Comparison of ENCODE assay signal across 8 cellular contexts in the genomic region with DNA sequence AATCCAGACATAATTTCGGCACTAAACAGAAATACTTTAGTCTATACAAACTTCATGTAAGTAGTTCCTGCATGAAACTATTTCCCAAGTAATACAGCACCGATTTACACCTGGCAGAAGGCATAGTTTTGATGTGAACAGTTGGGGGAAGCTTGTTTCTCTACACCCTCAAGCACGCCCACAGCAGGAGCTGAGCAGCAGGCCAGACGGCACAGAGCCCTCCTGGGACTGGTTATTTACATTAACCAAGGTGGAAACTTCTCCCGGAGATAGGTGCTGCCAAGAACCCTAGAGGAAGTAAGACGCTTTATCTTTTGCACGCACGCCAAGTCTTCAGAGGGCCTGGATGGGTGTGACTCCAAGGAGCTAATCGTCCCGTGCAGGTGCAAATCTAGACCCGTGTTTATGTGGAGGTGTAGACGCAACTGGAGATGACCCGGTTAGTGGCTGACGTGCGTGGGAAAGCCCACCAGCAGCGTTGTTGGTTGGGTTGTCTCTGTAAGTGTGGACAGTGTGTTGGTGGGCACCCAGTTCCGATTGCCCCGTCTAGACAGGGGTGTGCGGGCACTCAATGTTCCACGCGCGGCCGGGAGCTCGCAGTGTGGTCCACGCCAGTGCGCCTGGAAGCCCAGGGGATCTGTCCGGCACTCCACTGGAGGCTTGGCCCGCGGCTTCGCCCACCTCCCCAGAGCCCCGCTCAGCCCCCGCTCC. TPM values are rescaled to one million over a fixed set of nuclear protein-coding genes. Genes with fewer than 3 reads are reported as not detected.
A peak's percentile ranks its signal among the peaks of the same experiment; 100 is the strongest.
DNase-seq lines count a peak whose midpoint lies in the region; TF ChIP-seq lines count a peak whose summit lies in the region.

No MANE protein-coding gene starts in this region.

- H3K27me3 ChIP-seq in H9 (ENCODE audit: insufficient read depth, low read length) (no peaks in the 10 kb centered on the region), MM.1S (replicated peaks; ENCODE audit: insufficient read depth, low read length) (no peaks in the 10 kb centered on the region), iPS DF 6.9 (ENCODE audit: control insufficient read depth, insufficient read depth, low read length) (no peaks in the 10 kb centered on the region), sigmoid colon (no peaks in the 10 kb centered on the region)

- peak overlapping the region; percentile 78 for H3K4me2 ChIP-seq in H9 (ENCODE audit: insufficient read depth, insufficient read length, low read length)
- H3K4me2 ChIP-seq in MM.1S (ENCODE audit: low read depth, low read length), result peak overlapping the region; percentile 88

- H4K20me1 ChIP-seq in H9 (ENCODE audit: control insufficient read depth, insufficient read depth, insufficient read length) (no peaks in the 10 kb centered on the region), MM.1S (ENCODE audit: insufficient read depth, low read length) (no peaks in the 10 kb centered on the region)

- no peaks in the 10 kb centered on the region for H3K9me3 Mint-ChIP-seq in H9

- H3K79me1 ChIP-seq in H9 (ENCODE audit: insufficient read depth, low read depth, low read length, poor library complexity, severe bottlenecking), result no peaks in the 10 kb centered on the region

- H2BK15ac ChIP-seq in H9 (ENCODE audit: low read depth, low read length), result no peak overlapping the region

- no peak overlapping the region for H3K9ac ChIP-seq in H9 (ENCODE audit: extremely low read depth, insufficient read length, low read length)
- peak overlapping the region; percentile 66 for H3K9ac ChIP-seq in MM.1S (ENCODE audit: low read length)

- peaks cover 10% of the 10 kb centered on the region for H3K23me2 ChIP-seq in H9 (ENCODE audit: insufficient read length, low read depth, low read length, poor library complexity, severe bottlenecking)

- no peak overlapping the region for H2AK5ac ChIP-seq in H9 (ENCODE audit: insufficient read length, low read length)

- H3F3A ChIP-seq in MM.1S (ENCODE audit: insufficient read depth, low read length), result peaks cover 4% of the 10 kb centered on the region; the same call in 1 of the 2 replicates

- no peak overlapping the region for H4K91ac ChIP-seq in H9 (ENCODE audit: insufficient read length, low read depth, low read length)

- intact Hi-C loops in sigmoid colon (cut with DNase I), result loop anchor here (2.0 to 5.0 kb wide), 4 partner anchors 55 to 471 kb away; a partner anchor contains a TSS

- H3K9me2 ChIP-seq in MM.1S (replicated peaks; ENCODE audit: insufficient read depth, low read length), result no peaks in the 10 kb centered on the region

- H3K9me3 ChIP-seq in H9 (ENCODE audit: control insufficient read depth, low read depth, low read length) (no peaks in the 10 kb centered on the region), MM.1S (replicated peaks; ENCODE audit: insufficient read depth, low read length) (no peaks in the 10 kb centered on the region), iPS DF 6.9 (ENCODE audit: control insufficient read depth, insufficient read depth, low read length) (no peaks in the 10 kb centered on the region), sigmoid colon (no peaks in the 10 kb centered on the region)

- no peaks in the 10 kb centered on the region for H3K36me3 Mint-ChIP-seq in H9 (ENCODE audit: insufficient read depth in 1 of 3, low read depth in 3 of 3)

- no peak overlapping the region for H2AFZ ChIP-seq in H9 (ENCODE audit: low read length)
- peak overlapping the region; percentile 89 for H2AFZ ChIP-seq in MM.1S (ENCODE audit: low read length)

- peaks cover 28 to 32% of the 10 kb centered on the region in 2 experiments for H3K4me1 Mint-ChIP-seq in H9

- no peak overlapping the region for H3K4ac ChIP-seq in H9 (ENCODE audit: low read depth, low read length)

- H3K4me3 ChIP-seq in MM.1S (ENCODE audit: low read length) (peak overlapping the region; percentile 78), iPS DF 6.9 (ENCODE audit: low read length) (peak overlapping the region; percentile 60; the same call in 1 of the 2 replicates), sigmoid colon (peak overlapping the region; percentile 50 to 93 (median 76))

- peak overlapping the region; percentile 65 to 96 (median 91); a peak in 5 of 7 replicates for H3K27ac Mint-ChIP-seq in H9

- no peak overlapping the region for H2BK20ac ChIP-seq in H9 (ENCODE audit: low read depth, low read length, poor library complexity, severe bottlenecking)

- no peak overlapping the region for H3K27ac ChIP-seq in H9 (ENCODE audit: insufficient read length, low read depth, low read length)
- peak overlapping the region; percentile 45; the same call in 1 of the 2 replicates for H3K27ac ChIP-seq in MM.1S (ENCODE audit: low read length)
- no peak overlapping the region for H3K27ac ChIP-seq in iPS DF 6.9 (ENCODE audit: low read length)
- H3K27ac ChIP-seq in sigmoid colon, result peak overlapping the region; percentile 83 to 98 (median 95)

- no peak overlapping the region for H3K14ac ChIP-seq in H9 (ENCODE audit: insufficient read depth, low read length)

- no peak overlapping the region for H4K5ac ChIP-seq in H9 (ENCODE audit: insufficient read length, low read depth, low read length)

- TF ChIP-seq CTCF in H9 (conservative IDR thresholded peaks at IDR 0.05), result no peak
- TF ChIP-seq CTCF in MM.1S (IDR thresholded peaks at IDR 0.05; ENCODE audit: low read length), result no peak
- no peak for TF ChIP-seq CTCF in sigmoid colon (IDR thresholded peaks at IDR 0.05)

- no peak overlapping the region for H4K8ac ChIP-seq in H9 (replicated peaks; ENCODE audit: insufficient read length, low read depth, low read length)

- no peak overlapping the region for H2BK120ac ChIP-seq in H9 (ENCODE audit: low read depth, low read length, poor library complexity, severe bottlenecking)

- TF ChIP-seq POLR2A in sigmoid colon (IDR thresholded peaks at IDR 0.05), result no peak

- H3K4me3 Mint-ChIP-seq in H9, result peak overlapping the region; percentile 81 to 86

- no peak overlapping the region for H2BK5ac ChIP-seq in H9 (ENCODE audit: insufficient read length, low read length)

- no CpG with 5 or more reads among the region's 32 CpGs for WGBS in H9 (ENCODE audit: extremely low coverage, insufficient read length, low lambda C conversion rate)
- no CpG with 5 or more reads among the region's 32 CpGs for WGBS in iPS DF 6.9 (ENCODE audit: insufficient coverage, insufficient read length)
- WGBS in sigmoid colon, 2 donors, result 1% methylated on average over 32 of the region's 32 CpGs

- H3K79me2 ChIP-seq in H9 (ENCODE audit: insufficient read depth, low read length) (no peaks in the 10 kb centered on the region), MM.1S (ENCODE audit: low read length) (no peaks in the 10 kb centered on the region; the same call in 1 of the 2 replicates)

- no peak for TF ChIP-seq EP300 in sigmoid colon (IDR thresholded peaks at IDR 0.05)

- H3K27me3 Mint-ChIP-seq in H9 (ENCODE audit: low read depth), result no peaks in the 10 kb centered on the region

- H3K23ac ChIP-seq in H9 (ENCODE audit: insufficient read length, low read depth, low read length), result no peak overlapping the region

- DNase-seq in ELR (ENCODE audit: low read depth), result peak; percentile 50
- peak; percentile 72 for DNase-seq in H9
- peak; percentile 66 for DNase-seq in MM.1S
- peak; percentile 28 to 92 (median 70) for DNase-seq in T-helper 2 cell
- peak in 36 of 58 donors; percentile 24 to 69 (median 49) for DNase-seq in anterior cingulate cortex (lab: John Stamatoyannopoulos, UW)
- DNase-seq in iPS DF 6.9 (ENCODE audit: low read depth, low spot score), result no peak
- DNase-seq in sigmoid colon, result peak; percentile 75
- no peak for DNase-seq in amniotic stem cell (lab: John Stamatoyannopoulos, UW)

- no peak overlapping the region for H3K56ac ChIP-seq in H9 (ENCODE audit: insufficient read length, low read depth, low read length)

- H3T11ph ChIP-seq in H9 (ENCODE audit: low read length), result no peak overlapping the region

- H3K18ac ChIP-seq in H9 (ENCODE audit: insufficient read length, low read depth, low read length), result peak overlapping the region; percentile 35

- H3K4me1 ChIP-seq in H9 (ENCODE audit: insufficient read depth, low read length) (peaks cover 2% of the 10 kb centered on the region), MM.1S (ENCODE audit: low read length) (peaks cover 13% of the 10 kb centered on the region), iPS DF 6.9 (ENCODE audit: control insufficient read depth, insufficient read depth, low read length) (no peaks in the 10 kb centered on the region), sigmoid colon (peaks cover 0 to 46% (median 43%) of the 10 kb centered on the region in 4 donors)

- H2BK12ac ChIP-seq in H9 (ENCODE audit: insufficient read length, low read depth, low read length), result no peak overlapping the region

- H3K36me3 ChIP-seq in MM.1S (replicated peaks; ENCODE audit: insufficient read depth, low read length) (no peaks in the 10 kb centered on the region), iPS DF 6.9 (ENCODE audit: control insufficient read depth, insufficient read depth, low read length) (no peaks in the 10 kb centered on the region), sigmoid colon (no peaks in the 10 kb centered on the region)

RNA-seq across cellular contexts. Expression of a gene that starts 0.8 kb away (rescaled TPM):
- 5.8 and 6.1 TPM in 2 replicates for total RNA-seq in H9 (2021)
- total RNA-seq in sigmoid colon, result 10 to 100 TPM; 38.4 to 53.5 (median 49.3) TPM
- polyA plus RNA-seq in sigmoid colon, result 1 to 10 TPM; 3.0 to 9.5 (median 9.3) TPM

RNA-seq across cellular contexts. Expression of a gene that starts 53.9 kb away (rescaled TPM):
- 59.6 and 62.4 TPM in 2 replicates for total RNA-seq in H9 (2021)
- 10 to 100 TPM; 23.2 to 35.7 (median 25.5) TPM for total RNA-seq in sigmoid colon
- 10 to 100 TPM in 2 of 3 donors, 1 to 10 TPM in 1; 9.2 to 49.1 (median 11.4) TPM for polyA plus RNA-seq in sigmoid colon

RNA-seq across cellular contexts. Expression of a gene that starts 55.8 kb away (rescaled TPM):
- total RNA-seq in H9 (2021) (12.8 and 13.4 TPM in 2 replicates), sigmoid colon (1 to 10 TPM; 3.9 to 5.4 (median 4.8) TPM)
- polyA plus RNA-seq in sigmoid colon, result 1 to 10 TPM; 1.8 to 4.0 (median 3.5) TPM

Comparison
In these comparisons a context has a peak if more than half of its experiments do, and no peak if none do; other contexts are left out.
1. DNase-seq: peak in ELR (single experiment), H9 (single experiment), MM.1S (single experiment), T-helper 2 cell (5 of 5), anterior cingulate cortex (36 of 58) and sigmoid colon (single experiment); none in iPS DF 6.9 (single experiment) and amniotic stem cell (single experiment).
2. H3K27ac ChIP-seq: peak in MM.1S (single experiment) and sigmoid colon (4 of 4); none in H9 (single experiment) and iPS DF 6.9 (single experiment).
3. Peak in every context shown above with its lines, with median percentiles within 50 percentile points of each other: H3K4me3 ChIP-seq.